18 cellular contexts compared by ENCODE assay signal in the genomic region with DNA sequence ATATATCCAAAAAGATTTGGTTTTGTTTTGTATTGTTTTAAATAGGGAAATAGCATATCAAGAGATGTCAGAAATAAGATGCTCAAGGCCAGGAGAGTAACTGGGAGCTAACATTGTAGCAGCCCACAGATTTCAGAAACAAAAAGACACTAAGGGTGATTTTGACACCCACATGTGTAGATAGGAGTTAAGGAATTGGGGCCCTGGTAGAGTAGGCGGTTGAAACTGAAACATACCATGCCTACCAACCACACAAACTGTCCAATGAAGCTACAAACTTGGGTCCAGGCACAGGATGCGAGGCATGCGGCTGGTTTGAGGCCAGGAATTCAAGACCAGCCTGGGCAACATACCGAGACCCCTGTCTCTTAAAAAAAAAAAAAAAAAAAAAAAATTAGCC. TPM values are rescaled to one million over a fixed set of nuclear protein-coding genes. Genes with fewer than 3 reads are reported as not detected.
"Had no signal": no experiment of that assay in that cellular context is flagged by ENCODE, and none has a peak within 500 bp of the region (broad histone marks: within the 10 kb centered on the region; RNA-seq: fewer than 3 reads in every experiment).

No MANE protein-coding gene starts in this region.

- ATAC-seq: activated CD4-positive, alpha-beta T cell treated with anti-CD3 and anti-CD28 coated beads for 36 hours; left cardiac atrium; lower lobe of right lung had no signal

- H3K36me3 ChIP-seq: colonic mucosa, lower lobe of right lung, transverse colon had no signal

- H3K4me3 ChIP-seq: colonic mucosa, lower lobe of right lung, transverse colon had no signal

- DNase-seq: activated CD4-positive, alpha-beta T cell treated with anti-CD3 and anti-CD28 coated beads for 36 hours; activated CD8-positive, alpha-beta memory T cell treated with anti-CD3 and anti-CD28 coated beads for 24 hours; activated naive CD4-positive, alpha-beta T cell treated with anti-CD3 and anti-CD28 coated beads for 36 hours; colonic mucosa; effector CD4-positive, alpha-beta T cell; foreskin melanocyte; head of caudate nucleus; left cardiac atrium; lower lobe of right lung; naive B cell; stimulated activated CD4-positive, alpha-beta T cell treated with anti-CD3 and anti-CD28 coated beads, Interleukin-4, amount 100 ng/mL, for 4 hours; transverse colon had no signal

- H3K4me1 ChIP-seq: colonic mucosa, lower lobe of right lung, parathyroid adenoma, transverse colon had no signal

- H3K27me3 ChIP-seq: colonic mucosa had no signal

- H3K27ac ChIP-seq: colonic mucosa, lower lobe of right lung, parathyroid adenoma, transverse colon had no signal

- H3K9me3 ChIP-seq: colonic mucosa, lower lobe of right lung, transverse colon had no signal

RNA-seq across cellular contexts. Expression of gene SLC25A31, which starts 45.6 kb away (rescaled TPM):
- total RNA-seq: activated CD4-positive, alpha-beta T cell treated with anti-CD3 and anti-CD28 coated beads for 36 hours; activated naive CD4-positive, alpha-beta T cell treated with anti-CD3 and anti-CD28 coated beads for 36 hours; cardiac septum; colonic mucosa; left cardiac atrium; lower lobe of right lung; renal cortical epithelial cell; skeletal muscle tissue; subcutaneous adipose tissue; transverse colon had no signal
- polyA plus RNA-seq: adipose tissue had no signal
